In genomic region chr12:69421548-69421947, GRCh38 we compare ENCODE assay signal across 9 cellular contexts.
"Had no signal": no experiment of that assay in that cellular context is flagged by ENCODE, and none has a peak within 500 bp of the region (broad histone marks: within the 10 kb centered on the region; RNA-seq: fewer than 3 reads in every experiment).

No MANE protein-coding gene starts in this region.

- H2AFZ ChIP-seq: GM23338 had no signal

- H3K27ac ChIP-seq: KMS-11 had no signal

- H3K9me3 Mint-ChIP-seq: GM23338, H9 had no signal

- H3K27me3 Mint-ChIP-seq: IgD-negative memory B cell had no signal

- FAIRE-seq: H1, H54, HTR-8/SVneo had no signal

- H3K9ac ChIP-seq: KMS-11 had no signal

- H3K4me1 Mint-ChIP-seq: IgD-negative memory B cell had no signal

- DNase-seq: H9, HCEC 1CT, KBM-7 had no signal

- H3K4me3 Mint-ChIP-seq: GM23338, H9, IgD-negative memory B cell had no signal

- H3K27ac Mint-ChIP-seq: GM23338, H9 had no signal

- H3K4me3 ChIP-seq: GM23338 had no signal

- H3K4me2 ChIP-seq: GM23338, KMS-11 had no signal

- ATAC-seq: GM23338 had no signal
